18 cellular contexts compared by ENCODE assay signal in genomic region chr14:72634910-72635647, GRCh38.
A peak's percentile ranks its signal among the peaks of the same experiment; 100 is the strongest.
DNase-seq lines count a peak whose midpoint lies in the region; ATAC-seq and TF ChIP-seq lines count a peak whose summit lies in the region.
"Had no signal": no experiment of that assay in that cellular context is flagged by ENCODE, and none has a peak within 500 bp of the region (broad histone marks: within the 10 kb centered on the region; RNA-seq: fewer than 3 reads in every experiment).

No MANE protein-coding gene starts in this region.

- H3K9me3 ChIP-seq in fibroblast of lung (ENCODE audit: control insufficient read depth, insufficient read depth, low read depth, low read length) (no peaks in the 10 kb centered on the region), hepatocyte (ENCODE audit: low read depth) (no peaks in the 10 kb centered on the region)

- H3K9ac ChIP-seq in fibroblast of lung (ENCODE audit: insufficient read depth, low read length): no peak overlapping the region

- ATAC-seq in HG03196 (IDR thresholded peaks at IDR 0.05; ENCODE audit: unreplicated experiment): peak; percentile 61

- intact Hi-C loops in CD14-positive monocyte (cut with micrococcal nuclease): no loop called here

- H3K4me2 ChIP-seq in fibroblast of lung (ENCODE audit: extremely low read depth, insufficient read depth, low read length): no peak overlapping the region
- H3K4me2 ChIP-seq in hepatocyte: no peak overlapping the region

- H2AFZ ChIP-seq in fibroblast of lung (ENCODE audit: low read length): peak overlapping the region; percentile 16
- H2AFZ ChIP-seq in hepatocyte: no peak overlapping the region

- H3K27me3 ChIP-seq in GM06990 (replicated peaks; ENCODE audit: control insufficient read depth, insufficient read depth, low read length) (no peaks in the 10 kb centered on the region), fibroblast of lung (ENCODE audit: control insufficient read depth, insufficient read depth, low read length) (no peaks in the 10 kb centered on the region), hepatocyte (no peaks in the 10 kb centered on the region)

- H3K4me1 ChIP-seq in fibroblast of lung (ENCODE audit: control insufficient read depth, extremely low read depth, insufficient read depth, low read length) (peaks cover 12% of the 10 kb centered on the region), hepatocyte (ENCODE audit: insufficient read depth) (no peaks in the 10 kb centered on the region)

- H3K9me3 Mint-ChIP-seq in CD14-positive monocyte: peaks cover 2 to 19% (median 6%) of the 10 kb centered on the region in 7 donors

- DNase-seq in GM06990 (ENCODE audit: extremely low read depth, insufficient read length) (peak; percentile 40), GM20000 (ENCODE audit: low spot score) (peak; percentile 30), fibroblast of lung (ENCODE audit: low read depth in 2 of 2) (no peak), medulla oblongata (ENCODE audit: extremely low spot score) (no peak), CD14-positive monocyte (ENCODE audit: low spot score) (no peak), middle frontal gyrus (ENCODE audit: extremely low spot score, low spot score) (no peak), hepatocyte (ENCODE audit: low spot score) (no peak)
- DNase-seq: activated CD4-positive, alpha-beta T cell treated with anti-CD3 and anti-CD28 coated beads for 1 hour; activated T-cell treated with anti-CD3 and anti-CD28 coated beads, Interleukin-2, amount 50 U/mL, for 24 hours; cerebellar nuclear complex; DMS53; Kasumi-1; kidney; NCI-H2029 treated with DMSO at 0.1 percent for 48 hours; stimulated activated CD4-positive, alpha-beta T cell treated with anti-CD3 and anti-CD28 coated beads, Interleukin-15, amount 100 ng/mL, for 24 hours; T-helper 1 cell had no signal

- WGBS in hepatocyte (ENCODE audit: low lambda C conversion rate, missing lambda C conversion rate): 92% methylated on average over 4 of the region's 4 CpGs

- no peak overlapping the region for H3K4me3 ChIP-seq in GM06990 (replicated peaks; ENCODE audit: low read depth, low read length)
- no peak overlapping the region for H3K4me3 ChIP-seq in fibroblast of lung (replicated peaks in 1 of 4; ENCODE audit: control extremely low read depth in 1 of 4, insufficient read depth in 1 of 4, low read depth in 3 of 4, low read length in 4 of 4)
- no peak overlapping the region for H3K4me3 ChIP-seq in hepatocyte

- H3K36me3 Mint-ChIP-seq in CD14-positive monocyte: no peaks in the 10 kb centered on the region

- no peak for TF ChIP-seq CTCF in GM06990 (IDR thresholded peaks at IDR 0.05; ENCODE audit: insufficient read depth, low read length, poor library complexity, severe bottlenecking)
- TF ChIP-seq CTCF in GM20000 (IDR thresholded peaks at IDR 0.05; ENCODE audit: extremely low read depth, missing control alignments): no peak
- TF ChIP-seq CTCF in fibroblast of lung (conservative IDR thresholded peaks at IDR 0.05 in 1 of 2, IDR thresholded peaks at IDR 0.05 in 1 of 2; ENCODE audit: low read depth in 1 of 2, low read length in 2 of 2): no peak
- TF ChIP-seq CTCF in CD14-positive monocyte (IDR thresholded peaks at IDR 0.05): no peak
- no peak for TF ChIP-seq CTCF in hepatocyte (IDR thresholded peaks at IDR 0.05; ENCODE audit: poor library complexity)

- H3K27me3 Mint-ChIP-seq in CD14-positive monocyte (ENCODE audit: low read depth in 3 of 3): peaks cover 10 to 12% (median 10%) of the 10 kb centered on the region in 3 donors

- H4K20me1 ChIP-seq in fibroblast of lung (ENCODE audit: control insufficient read depth, extremely low read depth, insufficient read depth, low read length) (no peaks in the 10 kb centered on the region), hepatocyte (ENCODE audit: insufficient read depth, poor library complexity, severe bottlenecking) (no peaks in the 10 kb centered on the region)

- H3K4me3 Mint-ChIP-seq in CD14-positive monocyte: peak overlapping the region in 1 of 2 donors; percentile 32
- H3K4me3 Mint-ChIP-seq: activated T-cell treated with anti-CD3 and anti-CD28 coated beads, Interleukin-2, amount 50 U/mL, for 24 hours had no signal

- no peaks in the 10 kb centered on the region for H3K9me2 ChIP-seq in hepatocyte (replicated peaks; ENCODE audit: insufficient read depth)

- H3K27ac ChIP-seq in fibroblast of lung (ENCODE audit: insufficient read depth, low read length) (no peak overlapping the region), hepatocyte (no peak overlapping the region)
- H3K27ac ChIP-seq: HL-60 had no signal

- H3K4me1 Mint-ChIP-seq in CD14-positive monocyte: no peaks in the 10 kb centered on the region

- H3K36me3 ChIP-seq in GM06990 (ENCODE audit: control insufficient read depth, insufficient read depth, low read length) (no peaks in the 10 kb centered on the region), fibroblast of lung (ENCODE audit: control insufficient read depth, insufficient read depth, low read length) (no peaks in the 10 kb centered on the region), hepatocyte (replicated peaks; ENCODE audit: insufficient read depth, low read depth) (no peaks in the 10 kb centered on the region)

- H3K79me2 ChIP-seq in fibroblast of lung (ENCODE audit: control insufficient read depth, insufficient read depth, low read length) (no peaks in the 10 kb centered on the region), hepatocyte (no peaks in the 10 kb centered on the region)

- H3K27ac Mint-ChIP-seq in CD14-positive monocyte: no peak overlapping the region
- H3K27ac Mint-ChIP-seq: activated T-cell treated with anti-CD3 and anti-CD28 coated beads, Interleukin-2, amount 50 U/mL, for 24 hours had no signal

Comparison
In these comparisons a context has a peak if more than half of its experiments do, and no peak if none do; other contexts are left out.
1. DNase-seq: peak in GM06990 (single experiment) and GM20000 (single experiment); none in fibroblast of lung (0 of 2), medulla oblongata (single experiment), CD14-positive monocyte (single experiment), middle frontal gyrus (single experiment) and hepatocyte (single experiment).